ENCODE assay signal across 8 cellular contexts in genomic region chr14:35121887-35122695, GRCh38. TPM values are rescaled to one million over a fixed set of nuclear protein-coding genes. Genes with fewer than 3 reads are reported as not detected.
DNase-seq lines count a peak whose midpoint lies in the region; ATAC-seq, FAIRE-seq and TF ChIP-seq lines count a peak whose summit lies in the region.

PPP2R3C (minus strand) TSS chr14:35121990; CDS start chr14:35121959, 31 bp downstream.
PRORP (plus strand) TSS chr14:35122552; CDS start chr14:35123246, 694 bp downstream.

- CTCF ChIA-PET in endothelial cell of umbilical vein (lab: Charles Lee), result interaction anchor here (0.8 to 1.5 kb wide), 2 partner anchors 24 to 282 kb away, joined by 3 read pairs; no protein-coding TSS in a partner anchor

- intact Hi-C loops in endothelial cell of umbilical vein (cut with micrococcal nuclease), result loop anchor here (1.0 to 5.0 kb wide), 6 partner anchors 76 to 495 kb away; partner anchors contain the start of genes BAZ1A, FAM177A1, PSMA6 and SRP54

- peak within 1 kb of the TSS; percentile 99 for H3K9ac ChIP-seq in OCI-LY3 (ENCODE audit: low read length)
- peak within 1 kb of the TSS; percentile 92 for H3K9ac ChIP-seq in endothelial cell of umbilical vein (replicated peaks; ENCODE audit: extremely low read depth, insufficient read depth, low read length)

- no peaks in the 10 kb centered on the region for H3K9me3 ChIP-seq in OCI-LY3 (ENCODE audit: insufficient read depth, low read length)
- no peaks in the 10 kb centered on the region for H3K9me3 ChIP-seq in endothelial cell of umbilical vein (replicated peaks; ENCODE audit: control insufficient read depth, insufficient read depth, low read length)

- FAIRE-seq in endothelial cell of umbilical vein (lab: Jason Lieb, UNC), result peak; percentile 85

- peak within 1 kb of the TSS; percentile 98 for H2AFZ ChIP-seq in OCI-LY3 (ENCODE audit: low read depth, low read length)
- peak within 1 kb of the TSS; percentile 75 for H2AFZ ChIP-seq in endothelial cell of umbilical vein (ENCODE audit: low read depth, low read length)

- peaks cover 29% of the 10 kb centered on the region for H3K79me2 ChIP-seq in OCI-LY3 (ENCODE audit: low read length)
- H3K79me2 ChIP-seq in endothelial cell of umbilical vein (ENCODE audit: control insufficient read depth, insufficient read depth, low read length), result peaks cover 20% of the 10 kb centered on the region

- no TSS peak for BruUV-seq in endothelial cell of umbilical vein (replicated peaks; lab: Mats Ljungman, UMichigan)

- POLR2A ChIA-PET in endothelial cell of umbilical vein (lab: Charles Lee), result interaction anchor here (0.5 to 1.4 kb wide), 6 partner anchors 25 to 282 kb away, joined by 3 to 5 read pairs (median 4); partner anchors contain the start of genes BAZ1A, FAM177A1 and PSMA6

- H3K36me3 ChIP-seq in OCI-LY3 (replicated peaks; ENCODE audit: low read depth, low read length), result no peaks in the 10 kb centered on the region
- no peaks in the 10 kb centered on the region for H3K36me3 ChIP-seq in endothelial cell of umbilical vein (ENCODE audit: control insufficient read depth in 2 of 2, extremely low read depth in 1 of 2, insufficient read depth in 2 of 2, low read length in 2 of 2)

- peak; percentile 89 for ATAC-seq in GM21515 (IDR thresholded peaks at IDR 0.05; ENCODE audit: unreplicated experiment)

- H3K4me2 ChIP-seq in OCI-LY3 (ENCODE audit: low read length) (peak within 1 kb of the TSS; percentile 98), endothelial cell of umbilical vein (ENCODE audit: insufficient read depth, low read length) (peak within 1 kb of the TSS; percentile 84)

- no peaks in the 10 kb centered on the region for H3K9me1 ChIP-seq in endothelial cell of umbilical vein (replicated peaks; ENCODE audit: control insufficient read depth, extremely low read depth, insufficient read depth, low read length)

- TF ChIP-seq CTCF in OCI-LY3 (IDR thresholded peaks at IDR 0.05; ENCODE audit: low read depth, low read length) (no peak), endothelial cell of umbilical vein (IDR thresholded peaks at IDR 0.05; ENCODE audit: extremely low read depth in 1 of 2, insufficient read depth in 1 of 2, low read depth in 1 of 2, low read length in 2 of 2) (no peak)

- H3K27me3 ChIP-seq in OCI-LY3 (ENCODE audit: low read depth, low read length) (no peaks in the 10 kb centered on the region), endothelial cell of umbilical vein (ENCODE audit: control insufficient read depth in 2 of 2, insufficient read depth in 2 of 2, low read length in 2 of 2) (no peaks in the 10 kb centered on the region)

- dilution Hi-C loops in endothelial cell of umbilical vein (cut with MboI; ENCODE audit: extremely low pct_ligation_motif_present, low sequenced_read_pairs), result no loop called here

- peaks cover 12% of the 10 kb centered on the region for H3K4me1 ChIP-seq in OCI-LY3 (ENCODE audit: low read length)
- peaks cover 15% of the 10 kb centered on the region for H3K4me1 ChIP-seq in endothelial cell of umbilical vein (ENCODE audit: control insufficient read depth, extremely low read depth, insufficient read depth, low read length)

- peak within 1 kb of the TSS; percentile 92 for H3K4me3 ChIP-seq in OCI-LY3 (ENCODE audit: low read length)
- peak within 1 kb of the TSS; percentile 81 to 96 (median 88) for H3K4me3 ChIP-seq in endothelial cell of umbilical vein (replicated peaks in 1 of 3; ENCODE audit: insufficient read depth in 1 of 3, low read depth in 1 of 3, low read length in 3 of 3)

- peak within 1 kb of the TSS; percentile 87 for H3K27ac ChIP-seq in OCI-LY3 (ENCODE audit: low read length)
- peak within 1 kb of the TSS; percentile 91 for H3K27ac ChIP-seq in endothelial cell of umbilical vein (ENCODE audit: insufficient read depth, low read depth, low read length)

- H4K20me1 ChIP-seq in OCI-LY3 (ENCODE audit: insufficient read depth, low read length) (no peaks in the 10 kb centered on the region), endothelial cell of umbilical vein (replicated peaks; ENCODE audit: control insufficient read depth, extremely low read depth, insufficient read depth, low read length) (no peaks in the 10 kb centered on the region)

- peak; percentile 89 for DNase-seq in D341Med (ENCODE audit: low spot score)
- peak; percentile 59 for DNase-seq in HuH-7 (ENCODE audit: low spot score)
- peak; percentile 92 for DNase-seq in activated CD8-positive, alpha-beta memory T cell treated with anti-CD3 and anti-CD28 coated beads, Interleukin-2, amount 50 U/mL, for 48 hours
- DNase-seq in endothelial cell of umbilical vein (ENCODE audit: low read depth, low spot score), result peak; percentile 95
- peak; percentile 94 for DNase-seq in midbrain (lab: John Stamatoyannopoulos, UW)
- peak; percentile 72 to 73 for DNase-seq in stimulated activated CD8-positive, alpha-beta memory T cell treated with anti-CD3 and anti-CD28 coated beads, Interleukin-2, amount 100 ng/mL, for 1 hour (ENCODE audit: low read depth in 2 of 2)

- TF ChIP-seq POLR2A in endothelial cell of umbilical vein (IDR thresholded peaks at IDR 0.05; ENCODE audit: low read depth, low read length), result no peak

TF ChIP-seq in endothelial cell of umbilical vein, 7 proteins besides CTCF, POLR2A, EP300 and RAD21:
- TF ChIP-seq MAX (IDR thresholded peaks at IDR 0.05; ENCODE audit: insufficient read depth, insufficient read length), result peak; percentile 94
- peak; percentile 68 for TF ChIP-seq POLR2AphosphoS5 (IDR thresholded peaks at IDR 0.05; ENCODE audit: insufficient read depth, low read depth, low read length)
- TF ChIP-seq JUN (IDR thresholded peaks at IDR 0.05; ENCODE audit: borderline replicate concordance, insufficient read depth, insufficient read length, low read depth), result no peak
- peak; percentile 53 for TF ChIP-seq MYC (IDR thresholded peaks at IDR 0.05; ENCODE audit: low read depth, low read length)

RNA-seq across cellular contexts. Expression of gene PPP2R3C, which starts in this region (rescaled TPM):
- 40.6 and 46.0 TPM in 2 replicates for total RNA-seq in endothelial cell of umbilical vein
- polyA plus RNA-seq in endothelial cell of umbilical vein, result 7.6 and 10.2 TPM in 2 replicates
- 20.8 TPM in 2 replicates for polyA plus RNA-seq in endothelial cell of umbilical vein (2011; cell fraction: cytosol; rRNA removed)
- polyA plus RNA-seq in endothelial cell of umbilical vein (2011; cell fraction: nucleus; rRNA removed), result 24.2 and 25.6 TPM in 2 replicates
- 32.5 and 55.9 TPM in 2 replicates for polyA plus RNA-seq in endothelial cell of umbilical vein (2012)
- 9.9 and 10.6 TPM in 2 replicates for polyA minus RNA-seq in endothelial cell of umbilical vein
- polyA minus RNA-seq in endothelial cell of umbilical vein (2011; cell fraction: cytosol; rRNA and poly(A)+ RNA removed), result 7.9 TPM
- polyA minus RNA-seq in endothelial cell of umbilical vein (2011; cell fraction: nucleus; rRNA and poly(A)+ RNA removed), result 18.2 and 19.5 TPM in 2 replicates

RNA-seq across cellular contexts. Expression of gene PRORP, which starts in this region (rescaled TPM):
- 36.3 and 36.9 TPM in 2 replicates for total RNA-seq in endothelial cell of umbilical vein
- 24.5 and 28.8 TPM in 2 replicates for polyA plus RNA-seq in endothelial cell of umbilical vein
- polyA plus RNA-seq in endothelial cell of umbilical vein (2011; cell fraction: cytosol; rRNA removed), result 30.6 and 35.7 TPM in 2 replicates
- polyA plus RNA-seq in endothelial cell of umbilical vein (2011; cell fraction: nucleus; rRNA removed), result 59.8 and 70.9 TPM in 2 replicates
- polyA plus RNA-seq in endothelial cell of umbilical vein (2012), result 30.3 and 33.7 TPM in 2 replicates
- polyA minus RNA-seq in endothelial cell of umbilical vein, result 55.0 and 60.6 TPM in 2 replicates
- polyA minus RNA-seq in endothelial cell of umbilical vein (2011; cell fraction: cytosol; rRNA and poly(A)+ RNA removed), result 12.5 TPM
- polyA minus RNA-seq in endothelial cell of umbilical vein (2011; cell fraction: nucleus; rRNA and poly(A)+ RNA removed), result 39.7 and 57.0 TPM in 2 replicates

Comparison
In these comparisons a context has a peak if more than half of its experiments do, and no peak if none do; other contexts are left out.
1. Peak in every context shown above with its lines: DNase-seq, ATAC-seq, H3K4me3 ChIP-seq and H3K27ac ChIP-seq.